20 cellular contexts compared by ENCODE assay signal in genomic region chr18:7557891-7558454, GRCh38. TPM values are rescaled to one million over a fixed set of nuclear protein-coding genes. Genes with fewer than 3 reads are reported as not detected.
DNase-seq lines count a peak whose midpoint lies in the region; ATAC-seq and TF ChIP-seq lines count a peak whose summit lies in the region.
"Had no signal": no experiment of that assay in that cellular context is flagged by ENCODE, and none has a peak within 500 bp of the region (broad histone marks: within the 10 kb centered on the region; RNA-seq: fewer than 3 reads in every experiment).

No MANE protein-coding gene starts in this region.

- H3K9me3 ChIP-seq in heart right ventricle (peaks cover 0 to 6% (median 0%) of the 10 kb centered on the region in 11 donors), trophoblast cell (ENCODE audit: insufficient read depth, low read depth, low read length) (no peaks in the 10 kb centered on the region), upper lobe of right lung (no peaks in the 10 kb centered on the region)
- H3K9me3 ChIP-seq: BLaER1 had no signal

- H4K12ac ChIP-seq in trophoblast cell (ENCODE audit: low read depth, low read length) = no peak overlapping the region

- intact Hi-C loops in heart right ventricle (cut with DNase I) (loop anchor here in 1 of 10 donors (5.0 kb wide), 1 partner anchor 46 kb away; no protein-coding TSS in a partner anchor), Right ventricle myocardium inferior (cut with DNase I) (loop anchor here (2.0 to 5.0 kb wide), 2 partner anchors 41 to 187 kb away; no protein-coding TSS in a partner anchor), upper lobe of right lung (cut with DNase I) (no loop called here)

- no peak overlapping the region for H3K18ac ChIP-seq in trophoblast cell (ENCODE audit: low read length)

- no peak overlapping the region for H2AK5ac ChIP-seq in trophoblast cell (ENCODE audit: low read length)

- peak overlapping the region in 9 of 10 donors; percentile 10 to 84 (median 65) for H3K27ac ChIP-seq in heart right ventricle
- H3K27ac ChIP-seq in trophoblast cell (ENCODE audit: low read depth, low read length) = no peak overlapping the region
- H3K27ac ChIP-seq in upper lobe of right lung = no peak overlapping the region
- H3K27ac ChIP-seq: BLaER1 had no signal

- peaks cover 4 to 53% (median 35%) of the 10 kb centered on the region in 9 donors for H3K4me1 ChIP-seq in heart right ventricle
- H3K4me1 ChIP-seq in trophoblast cell (ENCODE audit: control insufficient read depth in 1 of 2, insufficient read depth in 2 of 2, low read length in 2 of 2) = no peaks in the 10 kb centered on the region
- H3K4me1 ChIP-seq in upper lobe of right lung = no peaks in the 10 kb centered on the region
- H3K4me1 ChIP-seq: BLaER1 had no signal

- H3K79me2 ChIP-seq in trophoblast cell (ENCODE audit: control insufficient read depth, insufficient read depth, low read length, poor library complexity) = no peaks in the 10 kb centered on the region

- DNase-seq in heart right ventricle = no peak
- no peak for DNase-seq in Right ventricle myocardium inferior (ENCODE audit: missing footprints)
- DNase-seq in dermis blood vessel endothelial cell = peak; percentile 75
- DNase-seq in kidney tubule cell (ENCODE audit: low spot score) = peak; percentile 30
- no peak for DNase-seq in trophoblast cell
- no peak for DNase-seq in upper lobe of right lung
- DNase-seq: 8988T; Calu3; CD4-positive, alpha-beta memory T cell; DMS 273 treated with DMSO at 0.1 percent for 48 hours; DMS53; DND-41; EL; H9 had no signal

- H3K9ac ChIP-seq in trophoblast cell (ENCODE audit: low read length) = no peak overlapping the region
- H3K9ac ChIP-seq: BLaER1 had no signal

- WGBS in heart right ventricle, 2 donors = 56 to 71% methylated on average over 3 of the region's 3 CpGs
- WGBS in trophoblast cell (ENCODE audit: extremely low coverage, insufficient coverage, insufficient read length) = no CpG with 5 or more reads among the region's 3 CpGs

- H3K4me2 ChIP-seq in trophoblast cell (ENCODE audit: low read length) = no peak overlapping the region
- H3K4me2 ChIP-seq: BLaER1 had no signal

- no peak overlapping the region for H4K91ac ChIP-seq in trophoblast cell (ENCODE audit: low read depth, low read length)

- H2BK120ac ChIP-seq in trophoblast cell (ENCODE audit: insufficient read depth, low read length, poor library complexity) = no peak overlapping the region

- H3K27me3 ChIP-seq in heart right ventricle (no peaks in the 10 kb centered on the region), trophoblast cell (ENCODE audit: insufficient read depth, low read length) (no peaks in the 10 kb centered on the region), upper lobe of right lung (no peaks in the 10 kb centered on the region)
- H3K27me3 ChIP-seq: BLaER1 had no signal

- H3K4me3 ChIP-seq in heart right ventricle (no peak overlapping the region), trophoblast cell (ENCODE audit: low read depth, low read length) (no peak overlapping the region), upper lobe of right lung (no peak overlapping the region)
- H3K4me3 ChIP-seq: BLaER1, GM12878 had no signal

- H2BK5ac ChIP-seq in trophoblast cell (ENCODE audit: low read depth, low read length, poor library complexity) = no peak overlapping the region

- peak overlapping the region; percentile 54 for H2AFZ ChIP-seq in trophoblast cell (ENCODE audit: insufficient read depth, low read length, poor library complexity)

- no peak overlapping the region for H3K4ac ChIP-seq in trophoblast cell (ENCODE audit: low read depth, low read length)

- H4K8ac ChIP-seq in trophoblast cell (ENCODE audit: low read depth, low read length) = no peak overlapping the region

- no peaks in the 10 kb centered on the region for H3K79me1 ChIP-seq in trophoblast cell (ENCODE audit: low read length)

- ATAC-seq in heart right ventricle (peak; percentile 51 to 86 (median 74)), Right ventricle myocardium inferior (no peak), upper lobe of right lung (no peak), GM18870 (IDR thresholded peaks at IDR 0.05; ENCODE audit: unreplicated experiment) (no peak), HG03135 (IDR thresholded peaks at IDR 0.05; ENCODE audit: unreplicated experiment) (no peak)
- ATAC-seq: GM12878 had no signal

- no peak overlapping the region for H3K23ac ChIP-seq in trophoblast cell (ENCODE audit: low read length)

- no peak overlapping the region for H2BK12ac ChIP-seq in trophoblast cell (ENCODE audit: low read length)

- H3K14ac ChIP-seq in trophoblast cell (ENCODE audit: low read length) = no peak overlapping the region

- no peak for TF ChIP-seq CTCF in heart right ventricle (IDR thresholded peaks at IDR 0.05)
- TF ChIP-seq CTCF in upper lobe of right lung (IDR thresholded peaks at IDR 0.05) = no peak

- H3K36me3 ChIP-seq in heart right ventricle (no peaks in the 10 kb centered on the region), trophoblast cell (ENCODE audit: control insufficient read depth in 1 of 2, insufficient read depth in 2 of 2, low read length in 2 of 2) (no peaks in the 10 kb centered on the region), upper lobe of right lung (no peaks in the 10 kb centered on the region)
- H3K36me3 ChIP-seq: BLaER1 had no signal

RNA-seq across cellular contexts. Expression of gene PTPRM, which starts 9.1 kb away (rescaled TPM):
- 100 to 1,000 TPM; 104 to 170 (median 145) TPM for total RNA-seq in heart right ventricle
- polyA plus RNA-seq in heart right ventricle = 100 to 1,000 TPM in 1 of 2 donors, 10 to 100 TPM in 1; 81.7 to 118 TPM
- total RNA-seq in Right ventricle myocardium inferior = 102 TPM
- 87.5 and 104 TPM in 2 replicates for total RNA-seq in dermis blood vessel endothelial cell
- 73.1 and 78.5 TPM in 2 replicates for polyA plus RNA-seq in trophoblast cell (2013)
- 99.3 TPM for total RNA-seq in upper lobe of right lung
- total RNA-seq: A673, G401 had no signal

Comparison
In these comparisons a context has a peak if more than half of its experiments do, and no peak if none do; other contexts are left out.
1. ATAC-seq: peak in heart right ventricle (8 of 8); none in Right ventricle myocardium inferior (single experiment), upper lobe of right lung (single experiment), GM18870 (single experiment) and HG03135 (single experiment).
2. DNase-seq: peak in dermis blood vessel endothelial cell (single experiment) and kidney tubule cell (single experiment); none in heart right ventricle (0 of 2), Right ventricle myocardium inferior (single experiment), trophoblast cell (0 of 2) and upper lobe of right lung (single experiment).
3. H3K27ac ChIP-seq: peak in heart right ventricle (9 of 10); none in trophoblast cell (single experiment) and upper lobe of right lung (single experiment).